ENCODE assay signal across 8 cellular contexts in the genomic region with DNA sequence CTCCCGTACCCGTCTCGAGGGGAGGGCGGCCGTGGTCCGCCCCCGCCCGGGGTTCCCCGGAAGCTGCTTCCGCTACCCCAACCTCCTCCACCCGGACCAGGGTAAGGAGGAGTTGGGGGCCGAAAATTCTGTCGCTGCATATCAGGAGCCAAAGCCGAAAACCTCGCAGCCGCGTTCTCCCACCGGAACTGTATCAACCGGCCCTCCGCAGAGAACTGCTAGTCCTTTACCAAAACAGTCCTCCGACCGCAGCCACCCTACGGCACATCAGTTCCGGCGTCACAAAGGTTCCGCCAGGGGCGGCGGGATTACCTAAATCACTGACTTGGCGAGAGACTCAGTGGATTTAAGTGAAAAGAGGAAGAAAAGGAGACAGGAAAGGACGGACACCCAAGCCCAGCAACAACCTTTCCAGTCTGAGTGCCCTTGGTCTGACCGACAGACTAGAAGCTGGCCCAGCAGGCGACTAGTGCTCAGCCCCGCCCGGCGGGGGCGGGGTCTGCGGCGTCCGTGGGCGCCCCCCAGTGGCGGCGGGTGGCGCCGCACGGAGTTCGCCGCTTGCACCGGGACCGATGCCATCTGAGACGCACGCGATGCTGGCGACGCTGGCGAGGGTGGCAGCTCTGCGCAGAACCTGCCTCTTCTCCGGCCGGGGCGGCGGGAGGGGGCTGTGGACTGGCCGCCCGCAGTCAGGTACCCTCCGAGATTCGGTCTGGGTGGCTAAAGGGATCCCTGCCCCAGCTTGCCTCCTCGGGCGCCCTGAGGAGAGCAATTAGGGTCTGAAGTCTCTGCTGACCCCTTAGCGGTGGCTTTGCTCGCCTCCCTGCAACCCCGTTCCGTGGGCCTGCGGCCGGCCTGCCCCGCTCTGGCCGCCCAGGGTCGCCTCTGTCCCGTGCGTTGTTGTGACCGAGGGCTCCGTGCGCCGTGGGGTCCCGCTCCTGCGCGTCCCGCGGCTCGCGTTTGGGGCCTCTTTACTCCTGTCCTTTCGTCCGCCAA. TPM values are rescaled to one million over a fixed set of nuclear protein-coding genes. Genes with fewer than 3 reads are reported as not detected.
DNase-seq lines count a peak whose midpoint lies in the region; ATAC-seq, FAIRE-seq and TF ChIP-seq lines count a peak whose summit lies in the region.

A gene (minus strand): TSS at position 195 of the 996 bp plus-strand sequence. CDS start 55 bp downstream, at position 140.
A gene (plus strand): TSS at position 578 of the 996 bp plus-strand sequence.

- H3K4me2 ChIP-seq in neural cell (ENCODE audit: low read length), result peak within 1 kb of the TSS; percentile 85

- no peaks in the 10 kb centered on the region for H3K9me3 ChIP-seq in RWPE2 (ENCODE audit: severe bottlenecking)
- H3K9me3 ChIP-seq in neural cell (ENCODE audit: low read length), result no peaks in the 10 kb centered on the region

- peak; percentile 64 for TF ChIP-seq RAD21 in neural cell (conservative IDR thresholded peaks at IDR 0.05)

- no peaks in the 10 kb centered on the region for H3F3A ChIP-seq in neural cell (ENCODE audit: insufficient read depth, low read length, poor library complexity, severe bottlenecking)

- H3K4me1 ChIP-seq in RWPE2 (ENCODE audit: insufficient read depth, poor library complexity, severe bottlenecking), result peaks cover 15% of the 10 kb centered on the region

- H3K27ac ChIP-seq in RWPE2 (ENCODE audit: poor library complexity, severe bottlenecking) (peak within 1 kb of the TSS; percentile 78), neural cell (ENCODE audit: low read length) (peak within 1 kb of the TSS; percentile 91)

- TF ChIP-seq POLR2A in H54 (IDR thresholded peaks at IDR 0.05; ENCODE audit: low read depth, low read length), result peak; percentile 62

- H3K36me3 ChIP-seq in RWPE2 (ENCODE audit: low read depth) (peaks cover 32% of the 10 kb centered on the region), neural cell (ENCODE audit: insufficient read depth, low read length) (no peaks in the 10 kb centered on the region)

- peak; percentile 87 for FAIRE-seq in H54 (lab: Jason Lieb, UNC)

- H3K9ac ChIP-seq in neural cell (ENCODE audit: low read length), result peak within 1 kb of the TSS; percentile 86

- H3K27me3 ChIP-seq in RWPE2 (ENCODE audit: insufficient read depth, poor library complexity, severe bottlenecking), result no peaks in the 10 kb centered on the region
- H3K27me3 ChIP-seq in neural cell (ENCODE audit: insufficient read depth, low read depth, low read length), result no peaks in the 10 kb centered on the region

- H3K9me3 Mint-ChIP-seq in stimulated activated naive CD8-positive, alpha-beta T cell treated with anti-CD3 and anti-CD28 coated beads, Interleukin-15, amount 100 ng/mL, for 72 hours, result no peaks in the 10 kb centered on the region

- H3K79me2 ChIP-seq in neural cell (replicated peaks; ENCODE audit: insufficient read depth, low read length), result peaks cover 32% of the 10 kb centered on the region

- H3K9me2 ChIP-seq in neural cell (ENCODE audit: insufficient read depth, low read length), result no peaks in the 10 kb centered on the region

- H3K27me3 Mint-ChIP-seq in stimulated activated naive CD8-positive, alpha-beta T cell treated with anti-CD3 and anti-CD28 coated beads, Interleukin-15, amount 100 ng/mL, for 72 hours, result no peaks in the 10 kb centered on the region

- no peaks in the 10 kb centered on the region for H4K20me1 ChIP-seq in neural cell (ENCODE audit: insufficient read depth)

- peak; percentile 95 for TF ChIP-seq CTCF in LNCaP clone FGC (IDR thresholded peaks at IDR 0.05; ENCODE audit: control insufficient read depth, extremely low read depth, insufficient read depth)
- TF ChIP-seq CTCF in RWPE2 (IDR thresholded peaks at IDR 0.05; ENCODE audit: poor library complexity, severe bottlenecking), result peak; percentile 99
- peak; percentile 97 for TF ChIP-seq CTCF in fibroblast of villous mesenchyme (IDR thresholded peaks at IDR 0.05; ENCODE audit: insufficient read depth, low read depth, low read length)
- TF ChIP-seq CTCF in neural cell (IDR thresholded peaks at IDR 0.05; ENCODE audit: poor library complexity, severe bottlenecking), result peak; percentile 99

- peak within 1 kb of the TSS; percentile 97 for H3K27ac Mint-ChIP-seq in stimulated activated naive CD8-positive, alpha-beta T cell treated with anti-CD3 and anti-CD28 coated beads, Interleukin-15, amount 100 ng/mL, for 72 hours

- peak; percentile 67 for TF ChIP-seq EP300 in neural cell (conservative IDR thresholded peaks at IDR 0.05; ENCODE audit: poor library complexity, severe bottlenecking)

- H2AFZ ChIP-seq in neural cell (ENCODE audit: low read depth, low read length), result peak within 1 kb of the TSS; percentile 98

- peak; percentile 83 for ATAC-seq in RWPE2 (ENCODE audit: low read depth)
- peak; percentile 93 for ATAC-seq in stimulated activated naive CD8-positive, alpha-beta T cell treated with anti-CD3 and anti-CD28 coated beads, Interleukin-15, amount 100 ng/mL, for 72 hours

- H3K4me3 ChIP-seq in LNCaP clone FGC (ENCODE audit: low read depth, low read length) (peak within 1 kb of the TSS; percentile 87), RWPE2 (ENCODE audit: severe bottlenecking) (peak within 1 kb of the TSS; percentile 96), fibroblast of villous mesenchyme (ENCODE audit: low read depth, low read length) (peak within 1 kb of the TSS; percentile 97), neural cell (ENCODE audit: low read length) (peak within 1 kb of the TSS; percentile 94)

- peak within 1 kb of the TSS; percentile 89 to 92 for H3K4me3 Mint-ChIP-seq in stimulated activated naive CD8-positive, alpha-beta T cell treated with anti-CD3 and anti-CD28 coated beads, Interleukin-15, amount 100 ng/mL, for 72 hours

- peak; percentile 87 for DNase-seq in G401 (ENCODE audit: low spot score)
- DNase-seq in H54 (ENCODE audit: insufficient read length, low spot score), result peak; percentile 97
- DNase-seq in LNCaP clone FGC (ENCODE audit: low read depth), result peak; percentile 65
- peak; percentile 83 for DNase-seq in RWPE2 (ENCODE audit: low spot score)
- peak; percentile 94 for DNase-seq in activated effector memory CD4-positive, alpha-beta T cell treated with anti-CD3 and anti-CD28 coated beads, Interleukin-2, amount 50 U/mL, for 16 hours
- peak; percentile 91 for DNase-seq in fibroblast of villous mesenchyme (ENCODE audit: low read depth)
- DNase-seq in stimulated activated naive CD8-positive, alpha-beta T cell treated with anti-CD3 and anti-CD28 coated beads, Interleukin-15, amount 100 ng/mL, for 72 hours, result peak; percentile 90

- in situ Hi-C loops in G401 (cut with HindIII; ENCODE audit: low sequenced_read_pairs), result no loop called here

- peaks cover 30% of the 10 kb centered on the region for H3K4me1 Mint-ChIP-seq in stimulated activated naive CD8-positive, alpha-beta T cell treated with anti-CD3 and anti-CD28 coated beads, Interleukin-15, amount 100 ng/mL, for 72 hours

TF ChIP-seq in neural cell, 6 proteins besides CTCF, POLR2A, EP300 and RAD21:
- TF ChIP-seq POLR2AphosphoS5 (IDR thresholded peaks at IDR 0.05) (peak; percentile 91), EZH2 (IDR thresholded peaks at IDR 0.05; ENCODE audit: borderline replicate concordance, insufficient read depth, low read length, poor library complexity, severe bottlenecking) (no peak), MXI1 (conservative IDR thresholded peaks at IDR 0.05; ENCODE audit: poor library complexity, severe bottlenecking) (peak; percentile 79), TAF1 (IDR thresholded peaks at IDR 0.05; ENCODE audit: low read depth) (peak; percentile 96), SMC3 (conservative IDR thresholded peaks at IDR 0.05; ENCODE audit: poor library complexity) (peak; percentile 76)
- TF ChIP-seq, protein P1, sequence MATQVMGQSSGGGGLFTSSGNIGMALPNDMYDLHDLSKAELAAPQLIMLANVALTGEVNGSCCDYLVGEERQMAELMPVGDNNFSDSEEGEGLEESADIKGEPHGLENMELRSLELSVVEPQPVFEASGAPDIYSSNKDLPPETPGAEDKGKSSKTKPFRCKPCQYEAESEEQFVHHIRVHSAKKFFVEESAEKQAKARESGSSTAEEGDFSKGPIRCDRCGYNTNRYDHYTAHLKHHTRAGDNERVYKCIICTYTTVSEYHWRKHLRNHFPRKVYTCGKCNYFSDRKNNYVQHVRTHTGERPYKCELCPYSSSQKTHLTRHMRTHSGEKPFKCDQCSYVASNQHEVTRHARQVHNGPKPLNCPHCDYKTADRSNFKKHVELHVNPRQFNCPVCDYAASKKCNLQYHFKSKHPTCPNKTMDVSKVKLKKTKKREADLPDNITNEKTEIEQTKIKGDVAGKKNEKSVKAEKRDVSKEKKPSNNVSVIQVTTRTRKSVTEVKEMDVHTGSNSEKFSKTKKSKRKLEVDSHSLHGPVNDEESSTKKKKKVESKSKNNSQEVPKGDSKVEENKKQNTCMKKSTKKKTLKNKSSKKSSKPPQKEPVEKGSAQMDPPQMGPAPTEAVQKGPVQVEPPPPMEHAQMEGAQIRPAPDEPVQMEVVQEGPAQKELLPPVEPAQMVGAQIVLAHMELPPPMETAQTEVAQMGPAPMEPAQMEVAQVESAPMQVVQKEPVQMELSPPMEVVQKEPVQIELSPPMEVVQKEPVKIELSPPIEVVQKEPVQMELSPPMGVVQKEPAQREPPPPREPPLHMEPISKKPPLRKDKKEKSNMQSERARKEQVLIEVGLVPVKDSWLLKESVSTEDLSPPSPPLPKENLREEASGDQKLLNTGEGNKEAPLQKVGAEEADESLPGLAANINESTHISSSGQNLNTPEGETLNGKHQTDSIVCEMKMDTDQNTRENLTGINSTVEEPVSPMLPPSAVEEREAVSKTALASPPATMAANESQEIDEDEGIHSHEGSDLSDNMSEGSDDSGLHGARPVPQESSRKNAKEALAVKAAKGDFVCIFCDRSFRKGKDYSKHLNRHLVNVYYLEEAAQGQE (IDR thresholded peaks at IDR 0.05; ENCODE audit: borderline replicate concordance), result peak; percentile 90

RNA-seq across cellular contexts. Expression of the first gene that starts in this region (rescaled TPM):
- total RNA-seq in G401 (2014; rRNA removed; shearing (Covaris generic)), result 80.3 and 93.1 TPM in 2 replicates
- 6.1 and 7.8 TPM in 2 replicates for total RNA-seq in fibroblast of villous mesenchyme
- polyA plus RNA-seq in neural cell, result 45.6 and 54.6 TPM in 2 replicates
- polyA minus RNA-seq in neural cell, result 22.9 and 34.7 TPM in 2 replicates

RNA-seq across cellular contexts. Expression of the second gene that starts in this region (rescaled TPM):
- 15.3 and 17.0 TPM in 2 replicates for total RNA-seq in G401 (2014; rRNA removed; shearing (Covaris generic))
- 8.4 and 9.9 TPM in 2 replicates for total RNA-seq in fibroblast of villous mesenchyme
- 0.40 TPM in 1 of 2 replicates, not detected in the other for polyA plus RNA-seq in neural cell
- polyA minus RNA-seq in neural cell, result 0.49 and 0.93 TPM in 2 replicates

Comparison
In these comparisons a context has a peak if more than half of its experiments do, and no peak if none do; other contexts are left out.
1. Peak in every context shown above with its lines: DNase-seq, ATAC-seq, H3K4me3 ChIP-seq and H3K27ac ChIP-seq.